ENCODE assay signal across 33 cellular contexts in the genomic region with DNA sequence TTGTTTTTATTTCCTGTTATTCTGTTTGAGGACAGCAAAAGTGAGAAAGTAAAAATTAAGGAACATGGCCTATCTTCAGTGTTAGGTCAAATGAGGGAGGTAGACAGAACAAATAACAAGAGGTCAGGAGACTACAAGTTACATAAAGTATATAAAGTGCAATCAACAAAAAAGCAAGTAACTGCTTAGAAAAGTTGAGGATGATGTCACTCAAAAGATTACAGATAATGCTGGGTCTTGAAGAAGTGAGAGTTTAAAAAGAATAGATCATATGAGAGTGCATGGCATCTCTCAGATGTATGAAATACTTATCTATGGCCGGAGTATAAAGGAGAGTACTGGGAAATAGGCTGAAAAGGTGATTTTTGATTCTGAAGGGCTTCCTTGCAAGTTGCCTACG.
"Had no signal": no experiment of that assay in that cellular context is flagged by ENCODE, and none has a peak within 500 bp of the region (broad histone marks: within the 10 kb centered on the region; RNA-seq: fewer than 3 reads in every experiment).

No MANE protein-coding gene starts in this region.

- H3K9me3 ChIP-seq: adrenal gland, body of pancreas, breast epithelium had no signal

- H3K27me3 ChIP-seq: adrenal gland, ascending aorta, body of pancreas, brain microvascular endothelial cell, breast epithelium, cardiac muscle cell had no signal

- ATAC-seq: activated naive CD4-positive, alpha-beta T cell treated with anti-CD3 and anti-CD28 coated beads, Interleukin-2, amount 50 U/mL, for 72 hours; activated naive CD8-positive, alpha-beta T cell treated with anti-CD3 and anti-CD28 coated beads, Interleukin-2, amount 50 U/mL, for 24 hours; activated T-cell treated with anti-CD3 and anti-CD28 coated beads, Interleukin-2, amount 50 U/mL, for 4 hours; activated T-cell treated with anti-CD3 and anti-CD28 coated beads, Interleukin-2, amount 50 U/mL, for 72 hours; activated T-helper 17 cell treated with anti-CD3 and anti-CD28 coated beads, Interleukin-2, amount 50 U/mL, for 72 hours; body of pancreas had no signal

- H3K4me1 ChIP-seq: adrenal gland, ascending aorta, breast epithelium had no signal

- DNase-seq: activated effector memory CD4-positive, alpha-beta T cell treated with anti-CD3 and anti-CD28 coated beads, Interleukin-2, amount 50 U/mL, for 16 hours; activated effector memory CD4-positive, alpha-beta T cell treated with Interleukin-2 at 50 U/mL for 16 hours; activated gamma-delta T cell; activated gamma-delta T cell treated with Interleukin-2 at 50 U/mL for 16 hours; activated naive CD4-positive, alpha-beta T cell; activated naive CD4-positive, alpha-beta T cell treated with anti-CD3 and anti-CD28 coated beads for 36 hours; activated naive CD4-positive, alpha-beta T cell treated with anti-CD3 and anti-CD28 coated beads, Interleukin-2, amount 10 ng/mL, durations not matched to agents 7 days and 5 days; activated naive CD4-positive, alpha-beta T cell treated with anti-CD3 and anti-CD28 coated beads, Interleukin-2, amount 50 U/mL, for 16 hours; activated naive CD4-positive, alpha-beta T cell treated with Interleukin-2 at 50 U/mL for 16 hours; activated naive CD8-positive, alpha-beta T cell treated with anti-CD3 and anti-CD28 coated beads for 36 hours; activated naive CD8-positive, alpha-beta T cell treated with anti-CD3 and anti-CD28 coated beads, Interleukin-2, amount 10 ng/mL, durations not matched to agents 7 days and 5 days; activated naive CD8-positive, alpha-beta T cell treated with anti-CD3 and anti-CD28 coated beads, Interleukin-2, amount 50 U/mL, for 24 hours; activated T-cell treated with anti-CD3 and anti-CD28 coated beads, Interleukin-2, amount 50 U/mL, for 24 hours; activated T-cell treated with anti-CD3 and anti-CD28 coated beads, Interleukin-2, amount 50 U/mL, for 4 hours; activated T-cell treated with anti-CD3 and anti-CD28 coated beads, Interleukin-2, amount 50 U/mL, for 48 hours; activated T-cell treated with anti-CD3 and anti-CD28 coated beads, Interleukin-2, amount 50 U/mL, for 72 hours; adrenal gland; amniotic stem cell; amygdala; anterior cingulate cortex; aorta; body of pancreas; brain microvascular endothelial cell; caudate nucleus; central memory CD4-positive, alpha-beta T cell; cerebellar nuclear complex had no signal

- H3K36me3 ChIP-seq: adrenal gland, brain microvascular endothelial cell, breast epithelium had no signal

- H3K4me3 ChIP-seq: adrenal gland, ascending aorta, body of pancreas, breast epithelium, cardiac muscle cell had no signal

- H3K27ac ChIP-seq: adrenal gland, ascending aorta, body of pancreas, brain microvascular endothelial cell, breast epithelium, cardiac muscle cell had no signal

- FAIRE-seq: astrocyte, bronchial epithelial cell had no signal
